In the genomic region with DNA sequence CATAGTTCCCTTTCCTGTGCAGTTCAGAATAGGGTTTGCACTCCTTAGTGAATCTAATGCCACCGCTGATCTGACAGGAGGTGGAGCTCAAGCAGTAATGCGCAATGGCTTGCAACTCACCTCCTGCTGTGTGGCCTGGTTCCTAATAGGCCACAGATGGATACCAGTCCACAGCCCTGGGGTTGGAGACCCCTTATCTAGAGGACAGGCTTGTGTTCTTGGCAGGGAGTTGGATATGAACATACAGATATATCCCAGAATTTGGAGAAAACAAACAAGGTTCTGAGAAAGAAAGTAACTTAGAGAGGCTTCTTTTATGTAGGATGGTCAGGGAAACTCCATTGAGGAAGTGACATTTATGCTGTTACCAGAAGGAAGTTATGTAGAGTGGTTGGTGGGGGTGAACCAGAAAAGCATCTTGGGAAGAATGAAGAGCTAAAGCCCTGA, we compare ENCODE assay signal across 15 cellular contexts. TPM values are rescaled to one million over a fixed set of nuclear protein-coding genes. Genes with fewer than 3 reads are reported as not detected.
DNase-seq lines count a peak whose midpoint lies in the region; ATAC-seq and FAIRE-seq lines count a peak whose summit lies in the region.
"Had no signal": no experiment of that assay in that cellular context is flagged by ENCODE, and none has a peak within 500 bp of the region (broad histone marks: within the 10 kb centered on the region; RNA-seq: fewer than 3 reads in every experiment).

No MANE protein-coding gene starts in this region.

- no peak overlapping the region for H3K18ac ChIP-seq in trophoblast cell (ENCODE audit: low read length)

- FAIRE-seq in HTR-8/SVneo (lab: Jason Lieb, UNC): peak; percentile 44
- FAIRE-seq: A204.1 had no signal

- no peak overlapping the region for H3K9ac ChIP-seq in trophoblast cell (ENCODE audit: low read length)

- no peak overlapping the region for H4K91ac ChIP-seq in trophoblast cell (ENCODE audit: low read depth, low read length)

- H2BK120ac ChIP-seq in trophoblast cell (ENCODE audit: insufficient read depth, low read length, poor library complexity): no peak overlapping the region

- no peak for ATAC-seq in HG03095 (IDR thresholded peaks at IDR 0.05; ENCODE audit: unreplicated experiment)
- ATAC-seq: SK-N-SH treated with all-trans-retinoic acid at 6 μM for 48 hours had no signal

- peaks cover 18% of the 10 kb centered on the region for H3K9me3 Mint-ChIP-seq in T-helper 1 cell treated with Interleukin-12 subunit alpha and Interleukin-12 subunit beta and Interleukin-4 antibody, amounts not matched to agents 30 μg/mL and 1 μg/mL, for 36 hours
- H3K9me3 Mint-ChIP-seq in activated CD4-positive, alpha-beta memory T cell treated with anti-CD3 and anti-CD28 coated beads for 36 hours: no peaks in the 10 kb centered on the region

- no peak overlapping the region for H2BK12ac ChIP-seq in trophoblast cell (ENCODE audit: low read length)

- no CpG with 5 or more reads among the region's 2 CpGs for WGBS in trophoblast cell (ENCODE audit: extremely low coverage, insufficient coverage, insufficient read length)

- H3K4me3 ChIP-seq in trophoblast cell (ENCODE audit: low read depth, low read length): no peak overlapping the region
- H3K4me3 ChIP-seq: skin epidermis had no signal

- H3K4ac ChIP-seq in trophoblast cell (ENCODE audit: low read depth, low read length): no peak overlapping the region

- H3K79me2 ChIP-seq in trophoblast cell (ENCODE audit: control insufficient read depth, insufficient read depth, low read length, poor library complexity): no peaks in the 10 kb centered on the region

- H3K4me1 ChIP-seq in trophoblast cell (ENCODE audit: control insufficient read depth in 1 of 2, insufficient read depth in 2 of 2, low read length in 2 of 2): no peaks in the 10 kb centered on the region

- peak overlapping the region; percentile 83 for H3K27ac Mint-ChIP-seq in T-helper 1 cell treated with Interleukin-12 subunit alpha and Interleukin-12 subunit beta and Interleukin-4 antibody, amounts not matched to agents 30 μg/mL and 1 μg/mL, for 36 hours
- peak overlapping the region; percentile 73 for H3K27ac Mint-ChIP-seq in activated CD4-positive, alpha-beta memory T cell treated with anti-CD3 and anti-CD28 coated beads for 36 hours

- no peak for DNase-seq in T-helper 1 cell
- no peak for DNase-seq in HTR-8/SVneo (ENCODE audit: insufficient read length, low spot score)
- no peak for DNase-seq in activated CD4-positive, alpha-beta memory T cell treated with anti-CD3 and anti-CD28 coated beads for 36 hours
- no peak for DNase-seq in trophoblast cell
- no peak for DNase-seq in anterior cingulate cortex (lab: John Stamatoyannopoulos, UW)
- no peak for DNase-seq in activated effector memory CD4-positive, alpha-beta T cell treated with Interleukin-2 at 50 U/mL for 16 hours
- DNase-seq: activated CD8-positive, alpha-beta memory T cell treated with anti-CD3 and anti-CD28 coated beads, Interleukin-2, amount 50 U/mL, for 4 hours; EL; KG1; NCI-H524 had no signal

- no peaks in the 10 kb centered on the region for H3K9me3 ChIP-seq in trophoblast cell (ENCODE audit: insufficient read depth, low read depth, low read length)

- H3K27me3 Mint-ChIP-seq in T-helper 1 cell treated with Interleukin-12 subunit alpha and Interleukin-12 subunit beta and Interleukin-4 antibody, amounts not matched to agents 30 μg/mL and 1 μg/mL, for 36 hours (ENCODE audit: low read depth): no peaks in the 10 kb centered on the region
- no peaks in the 10 kb centered on the region for H3K27me3 Mint-ChIP-seq in activated CD4-positive, alpha-beta memory T cell treated with anti-CD3 and anti-CD28 coated beads for 36 hours

- CTCF ChIA-PET in activated CD4-positive, alpha-beta memory T cell treated with anti-CD3 and anti-CD28 coated beads for 36 hours (lab: Charles Lee): interaction anchor here (2.4 kb wide), 1 partner anchor 53 kb away, joined by 7 read pairs; no protein-coding TSS in a partner anchor

- peaks cover 27% of the 10 kb centered on the region for H3K36me3 Mint-ChIP-seq in T-helper 1 cell treated with Interleukin-12 subunit alpha and Interleukin-12 subunit beta and Interleukin-4 antibody, amounts not matched to agents 30 μg/mL and 1 μg/mL, for 36 hours (ENCODE audit: low read depth)
- peaks cover 9% of the 10 kb centered on the region for H3K36me3 Mint-ChIP-seq in activated CD4-positive, alpha-beta memory T cell treated with anti-CD3 and anti-CD28 coated beads for 36 hours

- H3K27me3 ChIP-seq in trophoblast cell (ENCODE audit: insufficient read depth, low read length): no peaks in the 10 kb centered on the region

- peak overlapping the region; percentile 62 for H3K4me3 Mint-ChIP-seq in T-helper 1 cell treated with Interleukin-12 subunit alpha and Interleukin-12 subunit beta and Interleukin-4 antibody, amounts not matched to agents 30 μg/mL and 1 μg/mL, for 36 hours
- peak overlapping the region; percentile 25 for H3K4me3 Mint-ChIP-seq in activated CD4-positive, alpha-beta memory T cell treated with anti-CD3 and anti-CD28 coated beads for 36 hours

- no peak overlapping the region for H4K8ac ChIP-seq in trophoblast cell (ENCODE audit: low read depth, low read length)

- peak overlapping the region; percentile 29 for H3K23ac ChIP-seq in trophoblast cell (ENCODE audit: low read length)

- H3K4me2 ChIP-seq in trophoblast cell (ENCODE audit: low read length): no peak overlapping the region

- intact Hi-C loops in activated CD4-positive, alpha-beta memory T cell treated with anti-CD3 and anti-CD28 coated beads for 36 hours (cut with micrococcal nuclease): no loop called here

- no peaks in the 10 kb centered on the region for H3K36me3 ChIP-seq in trophoblast cell (ENCODE audit: control insufficient read depth in 1 of 2, insufficient read depth in 2 of 2, low read length in 2 of 2)

- H2BK5ac ChIP-seq in trophoblast cell (ENCODE audit: low read depth, low read length, poor library complexity): no peak overlapping the region

- POLR2A ChIA-PET in activated CD4-positive, alpha-beta memory T cell treated with anti-CD3 and anti-CD28 coated beads for 36 hours (lab: Charles Lee): interaction anchor here (0.7 to 7.7 kb wide), 6 partner anchors 9 to 23 kb away, joined by 3 to 61 read pairs (median 5); no protein-coding TSS in a partner anchor

- H3K27ac ChIP-seq in trophoblast cell (ENCODE audit: low read depth, low read length): no peak overlapping the region

- no peak overlapping the region for H4K12ac ChIP-seq in trophoblast cell (ENCODE audit: low read depth, low read length)

- H2AK5ac ChIP-seq in trophoblast cell (ENCODE audit: low read length): no peak overlapping the region

- no peak overlapping the region for H3K14ac ChIP-seq in trophoblast cell (ENCODE audit: low read length)

- H3K4me1 Mint-ChIP-seq in T-helper 1 cell treated with Interleukin-12 subunit alpha and Interleukin-12 subunit beta and Interleukin-4 antibody, amounts not matched to agents 30 μg/mL and 1 μg/mL, for 36 hours (ENCODE audit: low read depth): peaks cover 69% of the 10 kb centered on the region
- peaks cover 86% of the 10 kb centered on the region for H3K4me1 Mint-ChIP-seq in activated CD4-positive, alpha-beta memory T cell treated with anti-CD3 and anti-CD28 coated beads for 36 hours (ENCODE audit: low read depth)

- H3K79me1 ChIP-seq in trophoblast cell (ENCODE audit: low read length): no peaks in the 10 kb centered on the region

- H2AFZ ChIP-seq in trophoblast cell (ENCODE audit: insufficient read depth, low read length, poor library complexity): no peak overlapping the region

RNA-seq across cellular contexts. Expression of a gene that starts 5.1 kb away (rescaled TPM):
- 100 to 1,000 TPM; 495 to 503 TPM for total RNA-seq in activated CD4-positive, alpha-beta memory T cell treated with anti-CD3 and anti-CD28 coated beads for 36 hours
- polyA plus RNA-seq in trophoblast cell (2013): not detected in 2 replicates
